Comparison of ENCODE assay signal across 19 cellular contexts in the genomic region with DNA sequence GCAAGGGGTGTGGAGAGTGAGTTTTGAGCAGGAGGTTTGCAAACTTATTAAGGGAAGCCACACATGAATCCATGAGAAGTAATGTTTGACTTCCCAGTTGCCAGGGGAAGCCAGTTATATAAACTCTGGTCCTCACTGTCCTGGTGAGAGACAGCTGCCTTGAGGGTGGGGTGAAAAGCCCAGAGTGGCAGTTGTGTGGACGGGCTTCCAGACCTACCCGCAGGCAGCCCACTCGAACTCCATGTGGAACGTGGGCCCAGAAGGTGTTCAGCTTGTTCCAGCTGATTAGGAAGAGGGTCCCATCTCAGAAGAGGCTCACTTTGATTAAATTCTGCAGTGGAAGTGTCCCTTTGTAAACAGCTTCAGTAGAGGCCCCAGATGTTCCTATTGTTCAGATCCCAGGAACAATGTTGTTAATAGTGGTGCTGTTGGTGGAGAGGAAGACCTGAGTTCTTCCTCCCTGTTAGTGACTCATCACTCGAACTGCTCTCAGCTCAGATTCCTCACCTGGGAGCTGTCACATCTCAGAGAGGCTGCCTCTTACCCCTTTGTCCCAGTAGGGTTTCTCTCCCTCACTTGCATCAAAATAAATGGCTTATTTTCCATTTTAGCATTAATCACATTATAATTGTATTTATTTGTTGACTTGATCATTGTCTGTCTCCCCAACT.
DNase-seq lines count a peak whose midpoint lies in the region; ATAC-seq, FAIRE-seq and TF ChIP-seq lines count a peak whose summit lies in the region.
"Had no signal": no experiment of that assay in that cellular context is flagged by ENCODE, and none has a peak within 500 bp of the region (broad histone marks: within the 10 kb centered on the region; RNA-seq: fewer than 3 reads in every experiment).

No MANE protein-coding gene starts in this region.

- H3K36me3 Mint-ChIP-seq in activated naive CD4-positive, alpha-beta T cell treated with anti-CD3 and anti-CD28 coated beads, Interleukin-2, amount 50 U/mL, for 72 hours, result peaks cover 0 to 6% of the 10 kb centered on the region in 2 donors

- ATAC-seq in activated naive CD4-positive, alpha-beta T cell treated with anti-CD3 and anti-CD28 coated beads, Interleukin-2, amount 50 U/mL, for 72 hours, result no peak
- no peak for ATAC-seq in GM19035 (IDR thresholded peaks at IDR 0.05; ENCODE audit: unreplicated experiment)
- ATAC-seq: activated CD4-positive, CD25-positive, alpha-beta regulatory T cell treated with anti-CD3 and anti-CD28 coated beads, Interleukin-2, amount 50 U/mL, for 24 hours had no signal

- no peak for DNase-seq in activated naive CD4-positive, alpha-beta T cell treated with anti-CD3 and anti-CD28 coated beads, Interleukin-2, amount 50 U/mL, for 72 hours (ENCODE audit: low spot score in 2 of 2)
- DNase-seq in activated naive CD4-positive, alpha-beta T cell (lab: John Stamatoyannopoulos, UW), result no peak
- DNase-seq in LHCN-M2 (ENCODE audit: low read depth), result peak; percentile 9
- DNase-seq in epithelial cell of esophagus (ENCODE audit: low read depth), result peak; percentile 53
- peak; percentile 11 for DNase-seq in renal cortical epithelial cell (ENCODE audit: low read depth)
- no peak for DNase-seq in NCI-H2081 treated with DMSO at 0.1 percent for 48 hours (lab: John Stamatoyannopoulos, UW)
- no peak for DNase-seq in D721Med (ENCODE audit: insufficient read length, low spot score)
- DNase-seq: HCEC 1CT, hippocampal formation, NCI-H1930, occipital lobe, spleen, substantia nigra, SW 1271 had no signal

- TF ChIP-seq CTCF in epithelial cell of esophagus (IDR thresholded peaks at IDR 0.05; ENCODE audit: insufficient read depth, low read depth, low read length, missing control alignments), result no peak
- TF ChIP-seq CTCF in D721Med (IDR thresholded peaks at IDR 0.05; ENCODE audit: insufficient read depth, missing control alignments), result no peak

- no peaks in the 10 kb centered on the region for H3K9me3 Mint-ChIP-seq in activated naive CD4-positive, alpha-beta T cell treated with anti-CD3 and anti-CD28 coated beads, Interleukin-2, amount 50 U/mL, for 72 hours

- H3K4me3 ChIP-seq in epithelial cell of esophagus (ENCODE audit: low read length), result no peak overlapping the region
- H3K4me3 ChIP-seq: coronary artery, esophagus muscularis mucosa, lung, spleen had no signal

- FAIRE-seq in D721Med (lab: Jason Lieb, UNC), result no peak

- peak overlapping the region; percentile 13 to 26 for H3K27ac Mint-ChIP-seq in activated naive CD4-positive, alpha-beta T cell treated with anti-CD3 and anti-CD28 coated beads, Interleukin-2, amount 50 U/mL, for 72 hours

Comparison
In these comparisons a context has a peak if more than half of its experiments do, and no peak if none do; other contexts are left out.
1. DNase-seq: peak in LHCN-M2 (single experiment), epithelial cell of esophagus (single experiment) and renal cortical epithelial cell (single experiment); none in activated naive CD4-positive, alpha-beta T cell treated with anti-CD3 and anti-CD28 coated beads, Interleukin-2, amount 50 U/mL, for 72 hours (0 of 2), activated naive CD4-positive, alpha-beta T cell (0 of 4), NCI-H2081 treated with DMSO at 0.1 percent for 48 hours (single experiment) and D721Med (single experiment).